Comparison of ENCODE assay signal across 30 cellular contexts in genomic region chr1:1124508-1124785, GRCh38. TPM values are rescaled to one million over a fixed set of nuclear protein-coding genes. Genes with fewer than 3 reads are reported as not detected.
"Had no signal": no experiment of that assay in that cellular context is flagged by ENCODE, and none has a peak within 500 bp of the region (broad histone marks: within the 10 kb centered on the region; RNA-seq: fewer than 3 reads in every experiment).

No MANE protein-coding gene starts in this region.

- H3K4me1 Mint-ChIP-seq: activated CD4-positive, alpha-beta T cell treated with anti-CD3 and anti-CD28 coated beads, Interleukin-2, amount 10 ng/mL, durations not matched to agents 24 days and 14 days had no signal

- H3K36me3 Mint-ChIP-seq: activated naive CD4-positive, alpha-beta T cell treated with anti-CD3 and anti-CD28 coated beads, Interleukin-2, amount 10 ng/mL, durations not matched to agents 7 days and 5 days; brain; naive B cell; T-cell had no signal

- H3K9me3 ChIP-seq: neutrophil, pancreas, sigmoid colon, spleen, tibial artery, uterus had no signal

- DNase-seq: activated CD4-positive, alpha-beta T cell treated with anti-CD3 and anti-CD28 coated beads, Interleukin-2, amount 10 ng/mL, durations not matched to agents 24 days and 14 days; activated CD4-positive, CD25-positive, alpha-beta regulatory T cell; activated naive CD4-positive, alpha-beta T cell treated with anti-CD3 and anti-CD28 coated beads, Interleukin-2, amount 10 ng/mL, durations not matched to agents 7 days and 5 days; activated naive CD8-positive, alpha-beta T cell treated with anti-CD3 and anti-CD28 coated beads, Interleukin-2, amount 50 U/mL, for 24 hours; activated T-cell treated with anti-CD3 and anti-CD28 coated beads, Interleukin-2, amount 50 U/mL, for 24 hours; anterior cingulate cortex; caudate nucleus; dorsolateral prefrontal cortex; foreskin keratinocyte; hypothalamus; islet precursor cell; midbrain; naive B cell; sigmoid colon; stimulated activated CD4-positive, alpha-beta T cell treated with anti-CD3 and anti-CD28 coated beads, Interleukin-4, amount 100 ng/mL, for 4 hours; stimulated activated naive CD4-positive, alpha-beta T cell; T-cell; tibial artery; uterus had no signal

- H3K27ac ChIP-seq: epithelial cell of prostate, foreskin keratinocyte, neutrophil, pancreas, sigmoid colon, spleen, tibial artery, uterus had no signal

- H3K27ac Mint-ChIP-seq: activated CD8-positive, alpha-beta T cell treated with anti-CD3 and anti-CD28 coated beads for 36 hours; activated naive CD8-positive, alpha-beta T cell treated with anti-CD3 and anti-CD28 coated beads, Interleukin-2, amount 50 U/mL, for 24 hours; endodermal cell had no signal

- H3K4me1 ChIP-seq: foreskin keratinocyte had no signal

- H3K4me3 Mint-ChIP-seq: activated CD8-positive, alpha-beta T cell treated with anti-CD3 and anti-CD28 coated beads for 36 hours; activated naive CD4-positive, alpha-beta T cell treated with anti-CD3 and anti-CD28 coated beads, Interleukin-2, amount 10 ng/mL, durations not matched to agents 7 days and 5 days; activated naive CD8-positive, alpha-beta T cell treated with anti-CD3 and anti-CD28 coated beads, Interleukin-2, amount 50 U/mL, for 24 hours; activated T-cell treated with anti-CD3 and anti-CD28 coated beads, Interleukin-2, amount 50 U/mL, for 24 hours; endodermal cell had no signal

- H3K27me3 ChIP-seq: dorsolateral prefrontal cortex, pancreas, uterus had no signal

- H3K4me3 ChIP-seq: dorsolateral prefrontal cortex, pancreas, sigmoid colon, spleen, tibial artery, uterus had no signal

- H3K36me3 ChIP-seq: neutrophil, pancreas, sigmoid colon, spleen, tibial artery, uterus had no signal

- H3K9me3 Mint-ChIP-seq: activated CD4-positive, alpha-beta T cell treated with anti-CD3 and anti-CD28 coated beads, Interleukin-2, amount 10 ng/mL, durations not matched to agents 24 days and 14 days; activated naive CD8-positive, alpha-beta T cell treated with anti-CD3 and anti-CD28 coated beads, Interleukin-2, amount 50 U/mL, for 24 hours; activated T-cell treated with anti-CD3 and anti-CD28 coated beads, Interleukin-2, amount 50 U/mL, for 24 hours; T-cell had no signal

- H3K27me3 Mint-ChIP-seq: activated naive CD8-positive, alpha-beta T cell treated with anti-CD3 and anti-CD28 coated beads, Interleukin-2, amount 50 U/mL, for 24 hours had no signal

- ATAC-seq: activated CD8-positive, alpha-beta T cell treated with anti-CD3 and anti-CD28 coated beads for 36 hours; activated naive CD8-positive, alpha-beta T cell treated with anti-CD3 and anti-CD28 coated beads, Interleukin-2, amount 50 U/mL, for 24 hours; foreskin keratinocyte; T-cell had no signal

RNA-seq across cellular contexts. Expression of gene TTLL10, which starts 49.2 kb away (rescaled TPM):
- total RNA-seq: activated CD4-positive, alpha-beta T cell treated with anti-CD3 and anti-CD28 coated beads, Interleukin-2, amount 10 ng/mL, durations not matched to agents 24 days and 14 days; activated CD8-positive, alpha-beta T cell treated with anti-CD3 and anti-CD28 coated beads for 36 hours; fibroblast of lung; foreskin keratinocyte; lung microvascular endothelial cell; pulmonary artery endothelial cell; sigmoid colon had no signal
- polyA plus RNA-seq: fibroblast of lung had no signal

RNA-seq across cellular contexts. Expression of gene RNF223, which starts 50.3 kb away (rescaled TPM):
- total RNA-seq: activated CD4-positive, alpha-beta T cell treated with anti-CD3 and anti-CD28 coated beads, Interleukin-2, amount 10 ng/mL, durations not matched to agents 24 days and 14 days; activated CD8-positive, alpha-beta T cell treated with anti-CD3 and anti-CD28 coated beads for 36 hours; endodermal cell; fibroblast of lung; lung microvascular endothelial cell; pulmonary artery endothelial cell; sigmoid colon; spleen; subcutaneous adipose tissue; T-cell; uterus had no signal
- polyA plus RNA-seq: fibroblast of lung, spleen had no signal
